Comparison of ENCODE assay signal across 11 cellular contexts in the genomic region with DNA sequence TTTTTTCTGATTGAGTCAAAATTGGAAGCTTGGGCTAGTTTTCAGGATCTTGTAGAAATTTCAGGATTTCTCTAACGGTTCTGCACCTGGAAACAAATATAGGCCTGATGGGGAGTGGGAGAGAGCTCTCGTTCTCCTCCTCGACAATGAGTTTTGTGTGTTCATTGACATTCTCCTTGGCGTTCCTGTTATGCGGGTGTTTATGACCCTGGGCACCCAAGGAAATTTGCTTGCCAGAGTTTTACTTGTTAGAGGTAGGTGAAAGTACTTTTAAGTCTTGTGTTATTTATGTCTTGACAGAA. TPM values are rescaled to one million over a fixed set of nuclear protein-coding genes. Genes with fewer than 3 reads are reported as not detected.
DNase-seq lines count a peak whose midpoint lies in the region; ATAC-seq, FAIRE-seq and TF ChIP-seq lines count a peak whose summit lies in the region.
"Had no signal": no experiment of that assay in that cellular context is flagged by ENCODE, and none has a peak within 500 bp of the region (broad histone marks: within the 10 kb centered on the region; RNA-seq: fewer than 3 reads in every experiment).

No MANE protein-coding gene starts in this region.

- H3K27me3 Mint-ChIP-seq in stimulated activated naive CD8-positive, alpha-beta T cell treated with anti-CD3 and anti-CD28 coated beads, Interleukin-15, Interleukin-2, amounts not matched to agents 100 ng/mL and 50 ng/mL, for 24 hours = no peaks in the 10 kb centered on the region
- no peaks in the 10 kb centered on the region for H3K27me3 Mint-ChIP-seq in naive thymus-derived CD4-positive, alpha-beta T cell

- H3K36me3 ChIP-seq in breast epithelium = no peaks in the 10 kb centered on the region
- no peaks in the 10 kb centered on the region for H3K36me3 ChIP-seq in naive thymus-derived CD4-positive, alpha-beta T cell (ENCODE audit: control insufficient read depth in 2 of 3, insufficient read depth in 3 of 3, low read length in 3 of 3)

- H3K4me1 ChIP-seq in breast epithelium = peaks cover 0 to 8% of the 10 kb centered on the region in 2 donors
- H3K4me1 ChIP-seq in naive thymus-derived CD4-positive, alpha-beta T cell (ENCODE audit: control insufficient read depth in 2 of 2, insufficient read depth in 2 of 2, low read length in 2 of 2) = peaks cover 16 to 48% of the 10 kb centered on the region in 2 donors

- H3K4me1 Mint-ChIP-seq in stimulated activated naive CD8-positive, alpha-beta T cell treated with anti-CD3 and anti-CD28 coated beads, Interleukin-15, Interleukin-2, amounts not matched to agents 100 ng/mL and 50 ng/mL, for 24 hours (ENCODE audit: low read depth) = peaks cover 81% of the 10 kb centered on the region
- peaks cover 54 to 73% (median 64%) of the 10 kb centered on the region in 7 donors for H3K4me1 Mint-ChIP-seq in naive thymus-derived CD4-positive, alpha-beta T cell

- CTCF ChIA-PET in naive thymus-derived CD4-positive, alpha-beta T cell (lab: Charles Lee) = no interaction called here

- H3K27me3 ChIP-seq in breast epithelium = no peaks in the 10 kb centered on the region
- no peaks in the 10 kb centered on the region for H3K27me3 ChIP-seq in naive thymus-derived CD4-positive, alpha-beta T cell (ENCODE audit: control insufficient read depth in 2 of 2, insufficient read depth in 2 of 2, low read length in 2 of 2)

- ATAC-seq in stimulated activated naive CD8-positive, alpha-beta T cell treated with anti-CD3 and anti-CD28 coated beads, Interleukin-15, Interleukin-2, amounts not matched to agents 100 U/mL and 50 U/mL, for 24 hours = no peak
- ATAC-seq in naive thymus-derived CD4-positive, alpha-beta T cell = no peak
- ATAC-seq in HG03025 (IDR thresholded peaks at IDR 0.05; ENCODE audit: low FRiP score, unreplicated experiment) = no peak

- H3K36me3 Mint-ChIP-seq in stimulated activated naive CD8-positive, alpha-beta T cell treated with anti-CD3 and anti-CD28 coated beads, Interleukin-15, Interleukin-2, amounts not matched to agents 100 ng/mL and 50 ng/mL, for 24 hours (ENCODE audit: low read depth) = peaks cover 28% of the 10 kb centered on the region
- H3K36me3 Mint-ChIP-seq in naive thymus-derived CD4-positive, alpha-beta T cell = peaks cover 0 to 8% (median 0%) of the 10 kb centered on the region in 5 donors

- H3K4me3 Mint-ChIP-seq in stimulated activated naive CD8-positive, alpha-beta T cell treated with anti-CD3 and anti-CD28 coated beads, Interleukin-15, Interleukin-2, amounts not matched to agents 100 ng/mL and 50 ng/mL, for 24 hours = peak overlapping the region; percentile 99
- peak overlapping the region; percentile 87 to 95 (median 94) for H3K4me3 Mint-ChIP-seq in naive thymus-derived CD4-positive, alpha-beta T cell

- H3K9me3 ChIP-seq in breast epithelium = no peaks in the 10 kb centered on the region
- H3K9me3 ChIP-seq in naive thymus-derived CD4-positive, alpha-beta T cell (ENCODE audit: control insufficient read depth in 2 of 3, low read length in 3 of 3) = no peaks in the 10 kb centered on the region

- FAIRE-seq in GM12892 (lab: Jason Lieb, UNC) = no peak

- peak overlapping the region; percentile 97 for H3K27ac Mint-ChIP-seq in stimulated activated naive CD8-positive, alpha-beta T cell treated with anti-CD3 and anti-CD28 coated beads, Interleukin-15, Interleukin-2, amounts not matched to agents 100 ng/mL and 50 ng/mL, for 24 hours
- H3K27ac Mint-ChIP-seq in naive thymus-derived CD4-positive, alpha-beta T cell = peak overlapping the region; percentile 80 to 97 (median 93)

- no peak for TF ChIP-seq CTCF in breast epithelium (IDR thresholded peaks at IDR 0.05)

- no peak for DNase-seq in stimulated activated naive CD8-positive, alpha-beta T cell treated with anti-CD3 and anti-CD28 coated beads, Interleukin-15, Interleukin-2, amounts not matched to agents 100 U/mL and 50 U/mL, for 24 hours
- no peak for DNase-seq in breast epithelium (ENCODE audit: low spot score in 2 of 2)
- DNase-seq in naive thymus-derived CD4-positive, alpha-beta T cell = peak in 1 of 9 donors; percentile 13
- DNase-seq in A172 (ENCODE audit: low spot score) = no peak
- no peak for DNase-seq in NCI-H1092 treated with DMSO at 0.1 percent for 48 hours (lab: John Stamatoyannopoulos, UW)
- no peak for DNase-seq in GM12892 (ENCODE audit: insufficient read length)
- DNase-seq: activated CD8-positive, alpha-beta memory T cell treated with anti-CD3 and anti-CD28 coated beads, Interleukin-2, amount 50 U/mL, for 4 hours; islet precursor cell; NCI-H2171 had no signal

- POLR2A ChIA-PET in naive thymus-derived CD4-positive, alpha-beta T cell (lab: Charles Lee) = interaction anchor here (1.4 to 2.9 kb wide), 4 partner anchors 26 to 151 kb away, joined by 3 to 13 read pairs (median 6); no protein-coding TSS in a partner anchor

- H3K9me3 Mint-ChIP-seq in stimulated activated naive CD8-positive, alpha-beta T cell treated with anti-CD3 and anti-CD28 coated beads, Interleukin-15, Interleukin-2, amounts not matched to agents 100 ng/mL and 50 ng/mL, for 24 hours = no peaks in the 10 kb centered on the region
- no peaks in the 10 kb centered on the region for H3K9me3 Mint-ChIP-seq in naive thymus-derived CD4-positive, alpha-beta T cell

- H3K27ac ChIP-seq in breast epithelium = peak overlapping the region; percentile 2 to 97
- H3K27ac ChIP-seq in naive thymus-derived CD4-positive, alpha-beta T cell (ENCODE audit: low read depth, low read length) = peak overlapping the region; percentile 98

- no peak for TF ChIP-seq POLR2A in breast epithelium (IDR thresholded peaks at IDR 0.05)
- no peak for TF ChIP-seq POLR2A in GM12892 (IDR thresholded peaks at IDR 0.05; ENCODE audit: low read depth, low read length)

- intact Hi-C loops in breast epithelium (cut with DNase I; ENCODE audit: low total_unique reads) = no loop called here
- intact Hi-C loops in naive thymus-derived CD4-positive, alpha-beta T cell (cut with micrococcal nuclease) = no loop called here

- peak overlapping the region; percentile 81 to 96 (median 83) for H3K4me3 ChIP-seq in breast epithelium
- H3K4me3 ChIP-seq in naive thymus-derived CD4-positive, alpha-beta T cell (ENCODE audit: low read length) = peak overlapping the region; percentile 95

RNA-seq across cellular contexts. Expression of gene ASXL1, which starts 2.2 kb away (rescaled TPM):
- 100 to 1,000 TPM in 1 of 3 donors, 10 to 100 TPM in 2; 73.3 to 102 (median 97.3) TPM for total RNA-seq in breast epithelium
- total RNA-seq in naive thymus-derived CD4-positive, alpha-beta T cell = 100 to 1,000 TPM; 106 to 200 (median 158) TPM
- 10 to 100 TPM; 14.7 to 18.8 TPM for polyA plus RNA-seq in naive thymus-derived CD4-positive, alpha-beta T cell
- 49.2 and 49.7 TPM in 2 replicates for total RNA-seq in A172 (2014; rRNA removed; shearing (Covaris generic))
- polyA plus RNA-seq in GM12892 (2012; ENCODE audit: missing spikeins) = 58.3 TPM
